In the genomic region with DNA sequence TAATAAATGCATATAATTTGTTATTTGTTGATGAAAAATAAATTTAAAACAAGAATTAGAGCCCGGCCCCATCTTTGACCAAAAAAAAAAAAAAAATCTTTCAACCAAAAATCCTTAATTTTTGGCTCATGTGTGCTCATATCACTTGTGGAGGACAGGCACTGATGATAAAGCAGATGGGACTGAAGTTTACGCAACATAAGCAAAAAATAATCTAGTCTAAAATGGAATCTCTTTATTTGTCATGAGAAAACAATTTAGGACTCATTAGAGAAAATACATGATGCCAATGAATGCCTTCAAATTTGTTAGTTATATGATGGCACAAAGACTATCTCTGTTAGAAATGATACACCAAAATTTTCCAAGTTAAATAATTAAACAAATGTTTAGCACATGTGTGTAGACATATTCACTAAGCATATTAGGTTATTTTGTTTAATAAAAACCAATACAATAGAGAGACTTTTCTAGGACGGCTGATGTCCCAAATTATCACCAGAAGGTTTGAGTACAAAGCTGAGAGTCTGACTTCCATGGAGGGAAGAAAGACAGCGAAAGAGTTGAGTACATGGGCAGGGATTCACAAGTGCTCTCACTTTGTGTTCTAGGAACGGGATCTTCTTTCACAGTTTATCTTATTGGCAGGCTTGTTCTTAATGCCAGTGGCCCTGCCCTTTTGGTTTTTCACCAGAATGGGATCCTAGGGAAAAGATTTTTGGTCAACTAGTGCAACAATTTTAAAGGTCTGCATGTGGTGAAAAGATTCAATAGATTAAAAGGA, we compare ENCODE assay signal across 20 cellular contexts.
"Had no signal": no experiment of that assay in that cellular context is flagged by ENCODE, and none has a peak within 500 bp of the region (broad histone marks: within the 10 kb centered on the region; RNA-seq: fewer than 3 reads in every experiment).

No MANE protein-coding gene starts in this region.

- H3K4me2 ChIP-seq: hepatocyte had no signal

- ATAC-seq: activated CD8-positive, alpha-beta T cell treated with anti-CD3 and anti-CD28 coated beads, Interleukin-2, amount 10 ng/mL, durations not matched to agents 7 days and 5 days; body of pancreas; effector memory CD8-positive, alpha-beta T cell; natural killer cell treated with Interleukin-12 subunit alpha and Interleukin-12 subunit beta and Interleukin-15 and Interleukin-18, amount 100 ng/mL, for 72 hours; sciatic nerve; stimulated activated memory B cell treated with anti-CD40 and anti-IgM and Interleukin-4, amounts not matched to agents 10 μg/mL and 1 μg/mL and 100 μg/mL, for 72 hours; T-helper 17 cell; WTC11 had no signal

- H3K9me3 Mint-ChIP-seq: dendritic cell treated with granulocyte-macrophage colony-stimulating factor and Interleukin-4, amounts not matched to agents 40 ng/mL and 50 ng/mL, for 4 days; effector memory CD8-positive, alpha-beta T cell; memory B cell; natural killer cell treated with Interleukin-12 subunit alpha and Interleukin-12 subunit beta and Interleukin-15 and Interleukin-18, amount 100 ng/mL, for 72 hours; stimulated activated memory B cell treated with anti-CD40 and anti-IgM and Interleukin-4, amounts not matched to agents 10 μg/mL and 1 μg/mL and 100 μg/mL, for 72 hours; WTC11 had no signal

- H3K36me3 Mint-ChIP-seq: activated naive CD8-positive, alpha-beta T cell; natural killer cell treated with Interleukin-12 subunit alpha and Interleukin-12 subunit beta and Interleukin-15 and Interleukin-18, amount 100 ng/mL, for 72 hours; stimulated activated memory B cell treated with anti-CD40 and anti-IgM and Interleukin-4, amounts not matched to agents 10 μg/mL and 1 μg/mL and 100 μg/mL, for 72 hours; WTC11 had no signal

- H3K9me3 ChIP-seq: body of pancreas had no signal

- H3K4me3 ChIP-seq: body of pancreas, hepatocyte had no signal

- H3K4me1 ChIP-seq: body of pancreas had no signal

- H3K27ac ChIP-seq: body of pancreas, hepatocyte had no signal

- DNase-seq: activated CD4-positive, alpha-beta T cell treated with anti-CD3 and anti-CD28 coated beads for 4 hours; activated CD8-positive, alpha-beta memory T cell treated with anti-CD3 and anti-CD28 coated beads, Interleukin-2, amount 50 U/mL, for 4 hours; activated CD8-positive, alpha-beta T cell treated with anti-CD3 and anti-CD28 coated beads, Interleukin-2, amount 10 ng/mL, durations not matched to agents 7 days and 5 days; activated gamma-delta T cell treated with Interleukin-2 at 50 U/mL for 16 hours; amniotic stem cell; body of pancreas; effector memory CD8-positive, alpha-beta T cell; islet precursor cell; nucleus accumbens; posterior cingulate gyrus; T-helper 17 cell; trophoblast cell had no signal

- H3K4me1 Mint-ChIP-seq: memory B cell; stimulated activated memory B cell treated with anti-CD40 and anti-IgM and Interleukin-4, amounts not matched to agents 10 μg/mL and 1 μg/mL and 100 μg/mL, for 72 hours; T-helper 17 cell; WTC11 had no signal

- H3K27ac Mint-ChIP-seq: activated CD8-positive, alpha-beta T cell treated with anti-CD3 and anti-CD28 coated beads, Interleukin-2, amount 10 ng/mL, durations not matched to agents 7 days and 5 days; activated naive CD8-positive, alpha-beta T cell; dendritic cell treated with granulocyte-macrophage colony-stimulating factor and Interleukin-4, amounts not matched to agents 40 ng/mL and 50 ng/mL, for 4 days; effector memory CD8-positive, alpha-beta T cell; memory B cell; natural killer cell treated with Interleukin-12 subunit alpha and Interleukin-12 subunit beta and Interleukin-15 and Interleukin-18, amount 100 ng/mL, for 72 hours; stimulated activated memory B cell treated with anti-CD40 and anti-IgM and Interleukin-4, amounts not matched to agents 10 μg/mL and 1 μg/mL and 100 μg/mL, for 72 hours; T-helper 17 cell; WTC11 had no signal

- H3K4me3 Mint-ChIP-seq: activated CD8-positive, alpha-beta T cell treated with anti-CD3 and anti-CD28 coated beads, Interleukin-2, amount 10 ng/mL, durations not matched to agents 7 days and 5 days; activated naive CD8-positive, alpha-beta T cell; dendritic cell treated with granulocyte-macrophage colony-stimulating factor and Interleukin-4, amounts not matched to agents 40 ng/mL and 50 ng/mL, for 4 days; effector memory CD8-positive, alpha-beta T cell; memory B cell; natural killer cell treated with Interleukin-12 subunit alpha and Interleukin-12 subunit beta and Interleukin-15 and Interleukin-18, amount 100 ng/mL, for 72 hours; stimulated activated memory B cell treated with anti-CD40 and anti-IgM and Interleukin-4, amounts not matched to agents 10 μg/mL and 1 μg/mL and 100 μg/mL, for 72 hours; T-helper 17 cell; WTC11 had no signal

- H3K27me3 Mint-ChIP-seq: dendritic cell treated with granulocyte-macrophage colony-stimulating factor and Interleukin-4, amounts not matched to agents 40 ng/mL and 50 ng/mL, for 4 days; memory B cell; natural killer cell treated with Interleukin-12 subunit alpha and Interleukin-12 subunit beta and Interleukin-15 and Interleukin-18, amount 100 ng/mL, for 72 hours; stimulated activated memory B cell treated with anti-CD40 and anti-IgM and Interleukin-4, amounts not matched to agents 10 μg/mL and 1 μg/mL and 100 μg/mL, for 72 hours had no signal

- H3K27me3 ChIP-seq: body of pancreas, hepatocyte had no signal
